Comparison of ENCODE assay signal across 31 cellular contexts in genomic region chr5:130350131-130350530, GRCh38.
"Had no signal": no experiment of that assay in that cellular context is flagged by ENCODE, and none has a peak within 500 bp of the region (broad histone marks: within the 10 kb centered on the region; RNA-seq: fewer than 3 reads in every experiment).

No MANE protein-coding gene starts in this region.

- DNase-seq: activated B cell treated with CpG ODN at 0.5 μM for 24 hours; activated CD4-positive, alpha-beta T cell treated with anti-CD3 and anti-CD28 coated beads for 48 hours; activated CD4-positive, alpha-beta T cell treated with anti-CD3 and anti-CD28 coated beads, Interleukin-2, amount 50 U/mL, for 1 hour; activated CD4-positive, alpha-beta T cell treated with anti-CD3 and anti-CD28 coated beads, Interleukin-2, amount 50 U/mL, for 48 hours; activated CD8-positive, alpha-beta memory T cell treated with anti-CD3 and anti-CD28 coated beads for 24 hours; activated CD8-positive, alpha-beta T cell treated with anti-CD3 and anti-CD28 coated beads for 36 hours; activated effector memory CD4-positive, alpha-beta T cell treated with Interleukin-2 at 50 U/mL for 16 hours; activated gamma-delta T cell treated with Interleukin-2 at 50 U/mL for 16 hours; activated naive CD4-positive, alpha-beta T cell treated with anti-CD3 and anti-CD28 coated beads, Interleukin-2, amount 50 U/mL, for 16 hours; activated naive CD4-positive, alpha-beta T cell treated with Interleukin-2 at 50 U/mL for 16 hours; activated T-cell treated with anti-CD3 and anti-CD28 coated beads, Interleukin-2, amount 50 U/mL, for 4 hours; amygdala; aorta; brain microvascular endothelial cell; cortex of kidney; dermis blood vessel endothelial cell; effector CD4-positive, alpha-beta T cell; effector memory CD8-positive, alpha-beta T cell; erythroblast; foreskin keratinocyte; gastrocnemius medialis; glutamatergic neuron; T-helper 2 cell had no signal

- FAIRE-seq: bronchial epithelial cell, colon had no signal

- H3K27me3 ChIP-seq: brain microvascular endothelial cell, esophagus muscularis mucosa, foreskin keratinocyte, gastrocnemius medialis had no signal

- H3K4me1 ChIP-seq: esophagus muscularis mucosa, foreskin keratinocyte, gastrocnemius medialis had no signal

- ATAC-seq: activated CD4-positive, CD25-positive, alpha-beta regulatory T cell treated with anti-CD3 and anti-CD28 coated beads, Interleukin-2, amount 50 U/mL, for 24 hours; activated CD8-positive, alpha-beta T cell treated with anti-CD3 and anti-CD28 coated beads for 36 hours; activated T-cell treated with anti-CD3 and anti-CD28 coated beads, Interleukin-2, amount 50 U/mL, for 4 hours; activated T-helper 17 cell treated with anti-CD3 and anti-CD28 coated beads, Interleukin-2, amount 50 U/mL, for 72 hours; effector memory CD8-positive, alpha-beta T cell; foreskin keratinocyte; gastrocnemius medialis had no signal

- H3K27ac Mint-ChIP-seq: activated B cell treated with CpG ODN at 0.5 μM for 24 hours; activated CD8-positive, alpha-beta T cell treated with anti-CD3 and anti-CD28 coated beads for 36 hours; activated naive CD8-positive, alpha-beta T cell; activated T-helper 17 cell treated with anti-CD3 and anti-CD28 coated beads, Interleukin-2, amount 50 U/mL, for 72 hours; effector memory CD8-positive, alpha-beta T cell had no signal

- H3K4me1 Mint-ChIP-seq: activated B cell treated with CpG ODN at 0.5 μM for 24 hours; activated T-helper 17 cell treated with anti-CD3 and anti-CD28 coated beads, Interleukin-2, amount 50 U/mL, for 72 hours; central memory CD8-positive, alpha-beta T cell had no signal

- H3K27ac ChIP-seq: brain microvascular endothelial cell, esophagus muscularis mucosa, foreskin keratinocyte, gastrocnemius medialis, VCaP had no signal

- H3K4me3 ChIP-seq: esophagus muscularis mucosa, gastrocnemius medialis had no signal

- H3K36me3 ChIP-seq: brain microvascular endothelial cell, esophagus muscularis mucosa, gastrocnemius medialis had no signal

- H3K4me3 Mint-ChIP-seq: activated B cell treated with CpG ODN at 0.5 μM for 24 hours; activated CD8-positive, alpha-beta T cell treated with anti-CD3 and anti-CD28 coated beads for 36 hours; activated naive CD8-positive, alpha-beta T cell; activated T-cell treated with anti-CD3 and anti-CD28 coated beads, Interleukin-2, amount 50 U/mL, for 4 hours; activated T-helper 17 cell treated with anti-CD3 and anti-CD28 coated beads, Interleukin-2, amount 50 U/mL, for 72 hours; central memory CD8-positive, alpha-beta T cell; effector memory CD8-positive, alpha-beta T cell had no signal

- H3K9me3 Mint-ChIP-seq: activated B cell treated with CpG ODN at 0.5 μM for 24 hours; activated CD8-positive, alpha-beta T cell treated with anti-CD3 and anti-CD28 coated beads for 36 hours; activated T-cell treated with anti-CD3 and anti-CD28 coated beads, Interleukin-2, amount 50 U/mL, for 4 hours; central memory CD8-positive, alpha-beta T cell; effector memory CD8-positive, alpha-beta T cell had no signal

- H3K36me3 Mint-ChIP-seq: activated naive CD8-positive, alpha-beta T cell had no signal

- H3K9me3 ChIP-seq: esophagus muscularis mucosa, gastrocnemius medialis had no signal

- H3K27me3 Mint-ChIP-seq: activated B cell treated with CpG ODN at 0.5 μM for 24 hours; activated CD8-positive, alpha-beta T cell treated with anti-CD3 and anti-CD28 coated beads for 36 hours; effector memory CD8-positive, alpha-beta T cell had no signal
